Comparison of ENCODE assay signal across 21 cellular contexts in the genomic region with DNA sequence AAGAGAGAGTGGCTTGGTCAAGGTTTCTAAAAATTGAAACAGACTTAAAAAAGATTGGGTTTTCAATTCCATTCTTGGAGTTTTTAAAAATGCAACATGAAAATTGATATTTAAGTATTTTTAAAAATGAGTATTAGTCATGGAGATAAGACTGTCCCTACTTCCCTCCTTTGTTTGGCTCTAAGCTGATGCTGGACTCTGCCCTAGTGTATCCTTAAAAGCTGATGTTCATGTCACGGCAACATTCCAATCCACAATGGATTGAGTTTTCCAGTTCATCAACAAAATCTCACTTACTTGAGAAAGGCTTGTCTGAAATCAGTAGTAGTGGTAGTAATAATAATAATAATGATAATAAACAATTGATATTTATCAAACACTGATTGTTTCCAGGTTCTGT.
DNase-seq lines count a peak whose midpoint lies in the region; ATAC-seq, FAIRE-seq and TF ChIP-seq lines count a peak whose summit lies in the region.
"Had no signal": no experiment of that assay in that cellular context is flagged by ENCODE, and none has a peak within 500 bp of the region (broad histone marks: within the 10 kb centered on the region; RNA-seq: fewer than 3 reads in every experiment).

No MANE protein-coding gene starts in this region.

- DNase-seq in IMR-90, result no peak
- no peak for DNase-seq in astrocyte (ENCODE audit: low read depth)
- DNase-seq in iPS-NIHi7 (ENCODE audit: extremely low spot score), result peak; percentile 1
- no peak for DNase-seq in smooth muscle cell (lab: John Stamatoyannopoulos, UW; ENCODE audit: unreplicated experiment)
- no peak for DNase-seq in activated CD4-positive, alpha-beta T cell treated with anti-CD3 and anti-CD28 coated beads for 48 hours
- no peak for DNase-seq in glomerular visceral epithelial cell (ENCODE audit: extremely low spot score)
- DNase-seq: activated CD4-positive, alpha-beta memory T cell treated with anti-CD3 and anti-CD28 coated beads for 36 hours; activated gamma-delta T cell treated with Interleukin-2 at 50 U/mL for 16 hours; CD8-positive, alpha-beta memory T cell; H9; KBM-7; kidney glomerular epithelial cell; naive thymus-derived CD8-positive, alpha-beta T cell; NCI-H1694 treated with DMSO at 0.1 percent for 48 hours; NCI-H748 treated with DMSO at 0.1 percent for 48 hours; pancreas; sigmoid colon; T1000 had no signal

- no peak overlapping the region for H3K27ac Mint-ChIP-seq in astrocyte (ENCODE audit: unreplicated experiment)
- H3K27ac Mint-ChIP-seq: activated CD4-positive, alpha-beta memory T cell treated with anti-CD3 and anti-CD28 coated beads for 36 hours; CD8-positive, alpha-beta memory T cell; naive thymus-derived CD8-positive, alpha-beta T cell had no signal

- H3K9ac ChIP-seq in IMR-90 (ENCODE audit: low read depth, low read length) (no peak overlapping the region; the same call in 1 of the 2 replicates), astrocyte (ENCODE audit: low read length) (no peak overlapping the region), smooth muscle cell (ENCODE audit: low read depth) (no peak overlapping the region)

- no peak for TF ChIP-seq RAD21 in IMR-90 (IDR thresholded peaks at IDR 0.05; ENCODE audit: low read length)

- ATAC-seq in IMR-90 (ENCODE audit: low read depth), result no peak
- no peak for ATAC-seq in GM18505 (IDR thresholded peaks at IDR 0.05; ENCODE audit: unreplicated experiment)
- ATAC-seq: naive thymus-derived CD8-positive, alpha-beta T cell; Right ventricle myocardium inferior; WTC11 had no signal

- peaks cover 7% of the 10 kb centered on the region for H3K9me1 ChIP-seq in IMR-90 (ENCODE audit: insufficient read depth, low read length)

- H2BK20ac ChIP-seq in IMR-90 (ENCODE audit: low read depth, low read length), result peak overlapping the region; percentile 99

- POLR2A ChIA-PET in IMR-90 (lab: Charles Lee; ENCODE audit: unreplicated experiment), result interaction anchor here (1.0 to 1.5 kb wide), 4 partner anchors 18 to 109 kb away, joined by 3 to 4 read pairs (median 3); no protein-coding TSS in a partner anchor

- H4K5ac ChIP-seq in IMR-90 (ENCODE audit: low read depth, low read length), result peak overlapping the region; percentile 90

- H3K23ac ChIP-seq in IMR-90 (ENCODE audit: low read depth, low read length), result peak overlapping the region; percentile 87; the same call in 1 of the 2 replicates

- no peaks in the 10 kb centered on the region for H3K9me3 Mint-ChIP-seq in astrocyte (ENCODE audit: unreplicated experiment)
- H3K9me3 Mint-ChIP-seq: activated CD4-positive, alpha-beta memory T cell treated with anti-CD3 and anti-CD28 coated beads for 36 hours; CD8-positive, alpha-beta memory T cell; H9; naive thymus-derived CD8-positive, alpha-beta T cell; WTC11 had no signal

- TF ChIP-seq POLR2A in IMR-90 (IDR thresholded peaks at IDR 0.05; ENCODE audit: low read depth, low read length) (no peak), GM18505 (IDR thresholded peaks at IDR 0.05; ENCODE audit: borderline replicate concordance, extremely low read depth, insufficient read depth, insufficient read length) (no peak)

- in situ Hi-C loops in IMR-90 (cut with MboI; ENCODE audit: low sequenced_read_pairs), result loop anchor here (10.0 kb wide), 1 partner anchor 107 kb away; no protein-coding TSS in a partner anchor

- peak overlapping the region; percentile 92 for H2AK5ac ChIP-seq in IMR-90 (ENCODE audit: low read depth, low read length)

- no peak overlapping the region for H3K4me3 Mint-ChIP-seq in astrocyte (ENCODE audit: unreplicated experiment)
- H3K4me3 Mint-ChIP-seq: activated CD4-positive, alpha-beta memory T cell treated with anti-CD3 and anti-CD28 coated beads for 36 hours; CD8-positive, alpha-beta memory T cell; H9; naive thymus-derived CD8-positive, alpha-beta T cell; WTC11 had no signal

- H3F3A ChIP-seq in smooth muscle cell (ENCODE audit: low read depth), result peaks cover 11% of the 10 kb centered on the region

- H3K4me2 ChIP-seq in IMR-90 (ENCODE audit: low read depth, low read length), result no peak overlapping the region; the same call in 1 of the 2 replicates
- no peak overlapping the region for H3K4me2 ChIP-seq in astrocyte (ENCODE audit: low read length)
- H3K4me2 ChIP-seq in smooth muscle cell, result peak overlapping the region; percentile 36

- H3K4me3 ChIP-seq in IMR-90 (ENCODE audit: insufficient read depth, low read depth, low read length) (no peak overlapping the region), astrocyte (ENCODE audit: insufficient read depth, low read depth, low read length) (no peak overlapping the region), smooth muscle cell (no peak overlapping the region)
- H3K4me3 ChIP-seq: pancreas, sigmoid colon had no signal

- no peak for FAIRE-seq in astrocyte (lab: Jason Lieb, UNC)
- FAIRE-seq: pancreas had no signal

- H4K8ac ChIP-seq in IMR-90 (ENCODE audit: low read depth in 2 of 2, low read length in 2 of 2), result peak overlapping the region; percentile 26 to 97

- intact Hi-C loops in IMR-90 (cut with micrococcal nuclease), result loop anchor here (5.0 to 10.0 kb wide), 3 partner anchors 227 to 531 kb away; a partner anchor contains a TSS

- H3K18ac ChIP-seq in IMR-90 (ENCODE audit: low read depth, low read length), result peak overlapping the region; percentile 95

- H2AFZ ChIP-seq in IMR-90 (replicated peaks; ENCODE audit: low read length, poor library complexity) (no peak overlapping the region), astrocyte (ENCODE audit: low read depth, low read length) (no peak overlapping the region), smooth muscle cell (ENCODE audit: low read depth) (no peak overlapping the region)

- peak overlapping the region; percentile 100 for H2BK5ac ChIP-seq in IMR-90 (ENCODE audit: low read depth, low read length, poor library complexity, severe bottlenecking)

- H3K4me1 Mint-ChIP-seq in astrocyte (ENCODE audit: low read depth, unreplicated experiment), result peaks cover 30% of the 10 kb centered on the region
- H3K4me1 Mint-ChIP-seq: CD8-positive, alpha-beta memory T cell had no signal

- peak overlapping the region; percentile 93; the same call in 1 of the 2 replicates for H3K56ac ChIP-seq in IMR-90 (ENCODE audit: extremely low read depth, insufficient read depth, low read length)

- peak overlapping the region; percentile 96 for H3K14ac ChIP-seq in IMR-90 (replicated peaks; ENCODE audit: low read depth, low read length)

- H3K79me2 ChIP-seq in astrocyte (ENCODE audit: insufficient read depth, low read length) (no peaks in the 10 kb centered on the region), smooth muscle cell (ENCODE audit: low read depth) (no peaks in the 10 kb centered on the region)

- no peak for TF ChIP-seq CTCF in IMR-90 (conservative IDR thresholded peaks at IDR 0.05; ENCODE audit: low read depth, low read length)
- TF ChIP-seq CTCF in astrocyte (IDR thresholded peaks at IDR 0.05; ENCODE audit: insufficient read depth, low read depth, low read length), result no peak
- TF ChIP-seq CTCF in smooth muscle cell (IDR thresholded peaks at IDR 0.05; ENCODE audit: borderline replicate concordance, insufficient read depth, poor library complexity, severe bottlenecking), result no peak

- no peak overlapping the region for H2AK9ac ChIP-seq in IMR-90 (replicated peaks; ENCODE audit: low read depth, low read length, poor library complexity)

- peaks cover 26% of the 10 kb centered on the region for H3K4me1 ChIP-seq in IMR-90 (ENCODE audit: control insufficient read depth, insufficient read depth, low read length)
- peaks cover 32% of the 10 kb centered on the region for H3K4me1 ChIP-seq in astrocyte (ENCODE audit: insufficient read depth, low read length)
- peaks cover 15% of the 10 kb centered on the region for H3K4me1 ChIP-seq in smooth muscle cell (ENCODE audit: low read depth)

- H2BK15ac ChIP-seq in IMR-90 (ENCODE audit: low read depth, low read length), result peak overlapping the region; percentile 94; the same call in 2 of the 3 replicates

- peaks cover 3 to 35% of the 10 kb centered on the region in 2 experiments; a peak in 3 of 4 replicates for H3K79me1 ChIP-seq in IMR-90 (ENCODE audit: low read depth in 1 of 2, low read length in 2 of 2)

- CTCF ChIA-PET in IMR-90 (lab: Yijun Ruan, JAX), result interaction anchor here (1.2 kb wide), 1 partner anchor 18 kb away, joined by 3 read pairs; no protein-coding TSS in a partner anchor

- H3K9me3 ChIP-seq in IMR-90 (ENCODE audit: control insufficient read depth, insufficient read depth, low read length) (no peaks in the 10 kb centered on the region), astrocyte (ENCODE audit: insufficient read depth, low read depth, low read length) (no peaks in the 10 kb centered on the region), smooth muscle cell (replicated peaks; ENCODE audit: low read depth) (no peaks in the 10 kb centered on the region)
- H3K9me3 ChIP-seq: pancreas, sigmoid colon had no signal

- H3K4ac ChIP-seq in IMR-90 (ENCODE audit: low read depth, low read length), result peak overlapping the region; percentile 99

- H3K27me3 Mint-ChIP-seq in astrocyte (ENCODE audit: low read depth, unreplicated experiment), result no peaks in the 10 kb centered on the region
- H3K27me3 Mint-ChIP-seq: activated CD4-positive, alpha-beta memory T cell treated with anti-CD3 and anti-CD28 coated beads for 36 hours; CD8-positive, alpha-beta memory T cell; naive thymus-derived CD8-positive, alpha-beta T cell had no signal

- H3K36me3 ChIP-seq in IMR-90 (ENCODE audit: control insufficient read depth, insufficient read depth, low read length), result no peaks in the 10 kb centered on the region
- no peaks in the 10 kb centered on the region for H3K36me3 ChIP-seq in astrocyte (ENCODE audit: insufficient read depth, low read length)
- H3K36me3 ChIP-seq in smooth muscle cell (ENCODE audit: low read depth), result no peaks in the 10 kb centered on the region
- H3K36me3 ChIP-seq: pancreas, sigmoid colon had no signal

- H3K27me3 ChIP-seq in IMR-90 (ENCODE audit: control insufficient read depth, insufficient read depth, low read length), result no peaks in the 10 kb centered on the region
- no peaks in the 10 kb centered on the region for H3K27me3 ChIP-seq in astrocyte (ENCODE audit: insufficient read depth, low read length)
- no peaks in the 10 kb centered on the region for H3K27me3 ChIP-seq in smooth muscle cell (ENCODE audit: low read depth)
- H3K27me3 ChIP-seq: pancreas, sigmoid colon had no signal

- no TSS peak for BruUV-seq in IMR-90 (replicated peaks; lab: Mats Ljungman, UMichigan)

- H3K27ac ChIP-seq in IMR-90 (ENCODE audit: insufficient read depth, low read length), result peak overlapping the region; percentile 91; the same call in 1 of the 2 replicates
- H3K27ac ChIP-seq in astrocyte (ENCODE audit: low read depth, low read length), result peak overlapping the region; percentile 79
- peak overlapping the region; percentile 85 for H3K27ac ChIP-seq in smooth muscle cell (ENCODE audit: low read depth)

- H3K36me3 Mint-ChIP-seq in astrocyte (ENCODE audit: low read depth, unreplicated experiment), result no peaks in the 10 kb centered on the region
- H3K36me3 Mint-ChIP-seq: activated CD4-positive, alpha-beta memory T cell treated with anti-CD3 and anti-CD28 coated beads for 36 hours; WTC11 had no signal

- peak overlapping the region; percentile 83 for H4K91ac ChIP-seq in IMR-90 (ENCODE audit: insufficient read depth, low read depth, low read length)

- dilution Hi-C loops in IMR-90 (cut with HindIII; ENCODE audit: low sequenced_read_pairs, unreplicated experiment), result no loop called here

- WGBS in IMR-90 (ENCODE audit: extremely low coverage in 2 of 2, insufficient read length in 1 of 2), 2 experiments, result no CpG with 5 or more reads among the region's 1 CpG
- 94% methylated on average over 1 of the region's 1 CpG for WGBS in smooth muscle cell (ENCODE audit: low lambda C conversion rate)

- peak overlapping the region; percentile 99 for H2BK120ac ChIP-seq in IMR-90 (ENCODE audit: low read depth, low read length)

- H4K20me1 ChIP-seq in IMR-90 (ENCODE audit: insufficient read depth, low read length) (no peaks in the 10 kb centered on the region), astrocyte (ENCODE audit: insufficient read depth, low read length) (no peaks in the 10 kb centered on the region), smooth muscle cell (ENCODE audit: low read depth) (no peaks in the 10 kb centered on the region)
